ENCODE assay signal across 19 cellular contexts in genomic region chr9:111276723-111277122, GRCh38. TPM values are rescaled to one million over a fixed set of nuclear protein-coding genes. Genes with fewer than 3 reads are reported as not detected.
"Had no signal": no experiment of that assay in that cellular context is flagged by ENCODE, and none has a peak within 500 bp of the region (broad histone marks: within the 10 kb centered on the region; RNA-seq: fewer than 3 reads in every experiment).

No MANE protein-coding gene starts in this region.

- DNase-seq: activated CD8-positive, alpha-beta T cell treated with anti-CD3 and anti-CD28 coated beads for 36 hours; activated effector memory CD4-positive, alpha-beta T cell treated with Interleukin-2 at 50 U/mL for 16 hours; activated naive CD4-positive, alpha-beta T cell treated with anti-CD3 and anti-CD28 coated beads, Interleukin-2, amount 50 U/mL, for 16 hours; activated T-cell treated with anti-CD3 and anti-CD28 coated beads, Interleukin-2, amount 50 U/mL, for 4 hours; islet precursor cell; midbrain; pancreas; stimulated activated CD4-positive, alpha-beta T cell treated with anti-CD3 and anti-CD28 coated beads, Interleukin-12 subunit alpha, Interleukin-12 subunit beta, amount 100 ng/mL, for 4 hours; stimulated activated CD4-positive, alpha-beta T cell treated with anti-CD3 and anti-CD28 coated beads, Interleukin-2, amount 100 ng/mL, for 24 hours; T-helper 9 cell had no signal

- H3K36me3 ChIP-seq: pancreas, suprapubic skin had no signal

- ATAC-seq: activated CD8-positive, alpha-beta T cell treated with anti-CD3 and anti-CD28 coated beads for 36 hours; activated T-cell treated with anti-CD3 and anti-CD28 coated beads, Interleukin-2, amount 50 U/mL, for 4 hours; pancreas; stimulated activated effector memory CD8-positive, alpha-beta T cell treated with anti-CD3 and anti-CD28 coated beads, Interleukin-12 subunit alpha, Interleukin-12 subunit beta, amount 100 ng/mL, for 72 hours had no signal

- H3K27ac Mint-ChIP-seq: activated CD8-positive, alpha-beta T cell treated with anti-CD3 and anti-CD28 coated beads for 36 hours; stimulated activated effector memory CD8-positive, alpha-beta T cell treated with anti-CD3 and anti-CD28 coated beads, Interleukin-12 subunit alpha, Interleukin-12 subunit beta, amount 100 ng/mL, for 72 hours; type B pancreatic cell had no signal

- H3K4me3 Mint-ChIP-seq: activated CD8-positive, alpha-beta T cell treated with anti-CD3 and anti-CD28 coated beads for 36 hours; activated T-cell treated with anti-CD3 and anti-CD28 coated beads, Interleukin-2, amount 50 U/mL, for 4 hours; stimulated activated effector memory CD8-positive, alpha-beta T cell treated with anti-CD3 and anti-CD28 coated beads, Interleukin-12 subunit alpha, Interleukin-12 subunit beta, amount 100 ng/mL, for 72 hours; type B pancreatic cell had no signal

- H3K27ac ChIP-seq: pancreas, suprapubic skin, VCaP had no signal

- H3K27me3 ChIP-seq: pancreas, suprapubic skin had no signal

- H3K36me3 Mint-ChIP-seq: stimulated activated effector memory CD8-positive, alpha-beta T cell treated with anti-CD3 and anti-CD28 coated beads, Interleukin-12 subunit alpha, Interleukin-12 subunit beta, amount 100 ng/mL, for 72 hours; type B pancreatic cell had no signal

- H3K9me3 Mint-ChIP-seq: activated CD8-positive, alpha-beta T cell treated with anti-CD3 and anti-CD28 coated beads for 36 hours; activated T-cell treated with anti-CD3 and anti-CD28 coated beads, Interleukin-2, amount 50 U/mL, for 4 hours; stimulated activated effector memory CD8-positive, alpha-beta T cell treated with anti-CD3 and anti-CD28 coated beads, Interleukin-12 subunit alpha, Interleukin-12 subunit beta, amount 100 ng/mL, for 72 hours; type B pancreatic cell had no signal

- H3K4me3 ChIP-seq: pancreas, suprapubic skin had no signal

- H3K9me3 ChIP-seq: pancreas, suprapubic skin had no signal

- H3K4me1 Mint-ChIP-seq: stimulated activated effector memory CD8-positive, alpha-beta T cell treated with anti-CD3 and anti-CD28 coated beads, Interleukin-12 subunit alpha, Interleukin-12 subunit beta, amount 100 ng/mL, for 72 hours had no signal

- H3K4me1 ChIP-seq: pancreas, suprapubic skin had no signal

- FAIRE-seq: astrocyte, endometrium, pancreas had no signal

RNA-seq across cellular contexts. Expression of gene OR2K2, which starts 53.3 kb away (rescaled TPM):
- total RNA-seq: activated CD8-positive, alpha-beta T cell treated with anti-CD3 and anti-CD28 coated beads for 36 hours; activated T-cell treated with anti-CD3 and anti-CD28 coated beads, Interleukin-2, amount 50 U/mL, for 4 hours; astrocyte; lung microvascular endothelial cell; pancreas; suprapubic skin had no signal
- polyA plus RNA-seq: adipose tissue, esophagus, pancreas had no signal
